Comparison of ENCODE assay signal across 8 cellular contexts in genomic region chr7:135509839-135510602, GRCh38. TPM values are rescaled to one million over a fixed set of nuclear protein-coding genes. Genes with fewer than 3 reads are reported as not detected.
A peak's percentile ranks its signal among the peaks of the same experiment; 100 is the strongest.
DNase-seq lines count a peak whose midpoint lies in the region; ATAC-seq and TF ChIP-seq lines count a peak whose summit lies in the region.

CNOT4 (minus strand) TSS chr7:135510102; CDS start chr7:135438331, 71,771 bp downstream.

- WGBS in trophoblast cell (ENCODE audit: extremely low coverage, insufficient coverage, insufficient read length), result no CpG with 5 or more reads among the region's 56 CpGs
- WGBS in tibial nerve, 2 donors, result 1 to 2% methylated on average over 37 to 39 of the region's 56 CpGs

- TF ChIP-seq CTCF in GM13977 (IDR thresholded peaks at IDR 0.05; ENCODE audit: extremely low read depth, insufficient read depth, missing control alignments) (no peak), tibial nerve (IDR thresholded peaks at IDR 0.05) (peak in 1 of 5 experiments; percentile 25)

- H3K14ac ChIP-seq in trophoblast cell (ENCODE audit: low read length), result peak within 1 kb of the TSS; percentile 84

- ATAC-seq in HG02852 (IDR thresholded peaks at IDR 0.05; ENCODE audit: unreplicated experiment), result peak; percentile 94

- peak within 1 kb of the TSS; percentile 94 for H3K4me2 ChIP-seq in trophoblast cell (ENCODE audit: low read length)

- H3K23ac ChIP-seq in trophoblast cell (ENCODE audit: low read length), result no peak within 1 kb of the TSS

- peak; percentile 55 to 93 for TF ChIP-seq EP300 in tibial nerve (IDR thresholded peaks at IDR 0.05)

- peak within 1 kb of the TSS; percentile 43 for H4K12ac ChIP-seq in trophoblast cell (ENCODE audit: low read depth, low read length)

- H3K4me3 ChIP-seq in adipocyte (ENCODE audit: low read length) (peak within 1 kb of the TSS; percentile 86), trophoblast cell (ENCODE audit: low read depth, low read length) (peak within 1 kb of the TSS; percentile 95), tibial nerve (peak within 1 kb of the TSS; percentile 67 to 90 (median 84))

- H3K79me1 ChIP-seq in trophoblast cell (ENCODE audit: low read length), result peaks cover 2% of the 10 kb centered on the region

- H2AK5ac ChIP-seq in trophoblast cell (ENCODE audit: low read length), result no peak within 1 kb of the TSS

- H3K79me2 ChIP-seq in trophoblast cell (ENCODE audit: control insufficient read depth, insufficient read depth, low read length, poor library complexity), result peaks cover 5% of the 10 kb centered on the region

- H3K9me3 ChIP-seq in adipocyte (ENCODE audit: control insufficient read depth, low read length), result no peaks in the 10 kb centered on the region
- H3K9me3 ChIP-seq in trophoblast cell (ENCODE audit: insufficient read depth, low read depth, low read length), result no peaks in the 10 kb centered on the region
- H3K9me3 ChIP-seq in tibial nerve, result no peaks in the 10 kb centered on the region

- H3K36me3 ChIP-seq in adipocyte (ENCODE audit: control insufficient read depth, insufficient read depth, low read length, severe bottlenecking) (no peaks in the 10 kb centered on the region), trophoblast cell (ENCODE audit: control insufficient read depth in 1 of 2, insufficient read depth in 2 of 2, low read length in 2 of 2) (peaks cover 0 to 1% of the 10 kb centered on the region in 2 experiments), tibial nerve (no peaks in the 10 kb centered on the region)

- H4K8ac ChIP-seq in trophoblast cell (ENCODE audit: low read depth, low read length), result peak within 1 kb of the TSS; percentile 82

- DNase-seq in GM13977 (ENCODE audit: low spot score), result peak; percentile 92
- DNase-seq in NCI-H1436 (lab: John Stamatoyannopoulos, UW), result peak; percentile 97
- DNase-seq in SW 1271 (lab: John Stamatoyannopoulos, UW), result peak; percentile 77 to 94
- DNase-seq in adipocyte (ENCODE audit: low read depth), result peak; percentile 98
- peak; percentile 98 for DNase-seq in cardiac septum (ENCODE audit: low spot score)
- peak; percentile 96 for DNase-seq in trophoblast cell
- peak; percentile 90 for DNase-seq in tibial nerve (ENCODE audit: low spot score in 2 of 2)

- no peaks in the 10 kb centered on the region for H3K27me3 ChIP-seq in adipocyte (replicated peaks; ENCODE audit: control insufficient read depth, insufficient read depth, low read length)
- H3K27me3 ChIP-seq in trophoblast cell (ENCODE audit: insufficient read depth, low read length), result no peaks in the 10 kb centered on the region
- H3K27me3 ChIP-seq in tibial nerve, result no peaks in the 10 kb centered on the region

- H2AFZ ChIP-seq in trophoblast cell (ENCODE audit: insufficient read depth, low read length, poor library complexity), result peak within 1 kb of the TSS; percentile 97

- H3K4me1 ChIP-seq in adipocyte (ENCODE audit: control insufficient read depth, insufficient read depth, low read length) (peaks cover 30% of the 10 kb centered on the region), trophoblast cell (ENCODE audit: control insufficient read depth in 1 of 2, insufficient read depth in 2 of 2, low read length in 2 of 2) (peaks cover 0 to 3% of the 10 kb centered on the region in 2 experiments), tibial nerve (peaks cover 0 to 41% (median 12%) of the 10 kb centered on the region in 4 donors)

- peak within 1 kb of the TSS; percentile 91 for H3K18ac ChIP-seq in trophoblast cell (ENCODE audit: low read length)

- H4K91ac ChIP-seq in trophoblast cell (ENCODE audit: low read depth, low read length), result peak within 1 kb of the TSS; percentile 77

- H2BK12ac ChIP-seq in trophoblast cell (ENCODE audit: low read length), result no peak within 1 kb of the TSS

- H3K4ac ChIP-seq in trophoblast cell (ENCODE audit: low read depth, low read length), result peak within 1 kb of the TSS; percentile 27

- peak within 1 kb of the TSS; percentile 67 for H2BK120ac ChIP-seq in trophoblast cell (ENCODE audit: insufficient read depth, low read length, poor library complexity)

- H3K9ac ChIP-seq in adipocyte (ENCODE audit: low read length) (peak within 1 kb of the TSS; percentile 98), trophoblast cell (ENCODE audit: low read length) (peak within 1 kb of the TSS; percentile 99)

- peak within 1 kb of the TSS; percentile 84 for H2BK5ac ChIP-seq in trophoblast cell (ENCODE audit: low read depth, low read length, poor library complexity)

- TF ChIP-seq POLR2A in tibial nerve (IDR thresholded peaks at IDR 0.05), result peak; percentile 69 to 80

- in situ Hi-C loops in GM13977 (cut with MboI; ENCODE audit: low pct_unique_long_range_greater_than_20kb, low sequenced_read_pairs, unreplicated experiment), result loop anchor here (25.0 kb wide), 1 partner anchor 223 kb away; no protein-coding TSS in a partner anchor

- intact Hi-C loops in cardiac septum (cut with DNase I), result loop anchor here (2.0 kb wide), 1 partner anchor 47 kb away; the partner anchor contains the start of gene NUP205

- H3K27ac ChIP-seq in trophoblast cell (ENCODE audit: low read depth, low read length) (peak within 1 kb of the TSS; percentile 72), tibial nerve (peak within 1 kb of the TSS; percentile 88 to 97 (median 92))

RNA-seq across cellular contexts. Expression of gene CNOT4, which starts in this region (rescaled TPM):
- total RNA-seq in cardiac septum, result 26.5 TPM
- polyA plus RNA-seq in trophoblast cell (2013), result 23.9 and 24.0 TPM in 2 replicates
- total RNA-seq in tibial nerve, result 10 to 100 TPM; 16.8 to 26.0 (median 20.0) TPM

Comparison
In these comparisons a context has a peak if more than half of its experiments do, and no peak if none do; other contexts are left out.
1. Peak in every context shown above with its lines: DNase-seq, ATAC-seq, H3K4me3 ChIP-seq and H3K27ac ChIP-seq.